8 cellular contexts compared by ENCODE assay signal in the genomic region with DNA sequence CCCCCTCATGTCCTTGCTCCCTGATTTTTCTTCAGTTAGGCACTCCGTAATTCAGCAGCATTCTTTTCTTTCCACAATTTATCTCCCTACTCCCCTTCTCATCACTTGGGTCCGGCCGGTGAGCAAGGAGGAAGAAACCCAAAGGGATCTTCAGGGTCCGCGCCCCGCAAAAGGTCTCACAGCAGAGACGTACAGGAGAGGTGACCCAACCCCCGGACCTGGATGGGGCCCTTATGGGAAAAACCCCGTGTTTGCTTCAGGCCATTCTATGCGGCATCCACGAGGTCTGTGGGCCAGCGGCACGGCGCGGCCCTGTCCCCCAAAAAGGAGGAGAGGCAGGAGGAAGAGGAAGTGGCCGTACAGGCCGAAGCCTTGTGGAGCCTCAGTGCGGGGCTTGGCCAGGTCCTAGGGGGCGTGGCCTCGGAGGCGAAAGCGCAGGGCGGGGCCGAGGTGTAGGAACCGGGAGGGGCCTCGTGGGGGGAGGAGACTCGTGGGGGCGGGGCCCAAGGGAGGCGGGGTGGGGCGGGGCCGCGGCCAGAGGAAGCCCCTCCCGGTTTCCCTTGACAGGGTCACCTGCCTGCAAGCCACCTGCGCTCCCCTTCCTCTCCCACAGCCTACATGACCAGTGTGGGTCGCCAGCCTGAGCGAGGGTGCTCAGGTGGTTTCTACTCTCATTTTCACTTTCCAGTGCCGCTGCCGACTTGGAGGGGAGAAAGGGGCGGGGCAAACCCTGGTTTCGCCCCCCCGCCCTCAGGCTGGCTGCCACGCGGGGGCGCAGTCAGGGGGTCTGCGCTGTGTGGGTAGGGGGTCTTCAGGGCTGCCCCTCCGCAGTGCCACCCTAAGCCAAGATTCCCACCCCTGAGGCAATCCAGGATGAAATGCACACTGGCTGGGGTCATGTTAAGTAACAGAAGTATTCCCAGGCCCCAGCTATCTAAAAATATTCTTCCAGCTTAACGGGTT.
DNase-seq lines count a peak whose midpoint lies in the region; ATAC-seq and TF ChIP-seq lines count a peak whose summit lies in the region.

No MANE protein-coding gene starts in this region.

- H3K4me3 ChIP-seq in lung, result peak overlapping the region; percentile 53

- peak overlapping the region; percentile 83 to 87 for H3K27ac ChIP-seq in lung (ENCODE audit: low read depth in 1 of 2, low read length in 1 of 2)

- peaks cover 0 to 2% of the 10 kb centered on the region in 2 donors for H3K4me1 ChIP-seq in lung (ENCODE audit: control insufficient read depth in 2 of 2, insufficient read depth in 2 of 2, low read length in 2 of 2)

- H3K27me3 ChIP-seq in lung (ENCODE audit: control insufficient read depth, insufficient read depth), result no peaks in the 10 kb centered on the region

- H3K4me3 Mint-ChIP-seq in activated CD4-positive, alpha-beta memory T cell treated with anti-CD3 and anti-CD28 coated beads, Interleukin-2, amount 10 ng/mL, durations not matched to agents 7 days and 5 days, result peak overlapping the region; percentile 77

- H3K36me3 Mint-ChIP-seq in activated CD4-positive, alpha-beta memory T cell treated with anti-CD3 and anti-CD28 coated beads, Interleukin-2, amount 10 ng/mL, durations not matched to agents 7 days and 5 days (ENCODE audit: low read depth), result no peaks in the 10 kb centered on the region

- no peaks in the 10 kb centered on the region for H3K36me3 ChIP-seq in lung (ENCODE audit: control insufficient read depth in 2 of 2, insufficient read depth in 2 of 2, low read length in 2 of 2)

- 3 to 6% methylated on average over 34 to 47 of the region's 47 CpGs for WGBS in lung, 2 donors

- peak; percentile 96 for ATAC-seq in GM18868 (IDR thresholded peaks at IDR 0.05; ENCODE audit: unreplicated experiment)
- peak; percentile 90 for ATAC-seq in HG03103 (IDR thresholded peaks at IDR 0.05; ENCODE audit: low read depth, unreplicated experiment)
- ATAC-seq in lung (ENCODE audit: insufficient read depth, low FRiP score), result peak; percentile 100

- POLR2A ChIA-PET in activated CD4-positive, alpha-beta memory T cell treated with anti-CD3 and anti-CD28 coated beads, Interleukin-2, amount 10 ng/mL, durations not matched to agents 7 days and 5 days (lab: Charles Lee), result no interaction called here

- peak; percentile 92 for DNase-seq in AG08396 (ENCODE audit: low spot score)
- peak; percentile 6 for DNase-seq in NCI-H524 treated with DMSO at 0.1 percent for 48 hours (lab: John Stamatoyannopoulos, UW)
- peak; percentile 87 for DNase-seq in activated CD4-positive, alpha-beta memory T cell treated with anti-CD3 and anti-CD28 coated beads, Interleukin-2, amount 10 ng/mL, durations not matched to agents 7 days and 5 days
- peak; percentile 95 for DNase-seq in ecto neural progenitor cell (ENCODE audit: low spot score)
- DNase-seq in lung (ENCODE audit: low spot score), result peak; percentile 96
- peak; percentile 63 to 82 (median 70) for DNase-seq in stimulated activated CD4-positive, alpha-beta T cell treated with anti-CD3 and anti-CD28 coated beads, TNF-alpha, amount 100 ng/mL, for 24 hours (ENCODE audit: low read depth in 3 of 3)

- CTCF ChIA-PET in activated CD4-positive, alpha-beta memory T cell treated with anti-CD3 and anti-CD28 coated beads, Interleukin-2, amount 10 ng/mL, durations not matched to agents 7 days and 5 days (lab: Charles Lee), result interaction anchor here (0.6 to 1.0 kb wide), 2 partner anchors 24 to 184 kb away, joined by 4 to 5 read pairs; no protein-coding TSS in a partner anchor

- H3K27me3 Mint-ChIP-seq in activated CD4-positive, alpha-beta memory T cell treated with anti-CD3 and anti-CD28 coated beads, Interleukin-2, amount 10 ng/mL, durations not matched to agents 7 days and 5 days, result no peaks in the 10 kb centered on the region

- H3K9me3 ChIP-seq in lung (ENCODE audit: control insufficient read depth in 2 of 2, insufficient read depth in 1 of 2, low read length in 1 of 2), result no peaks in the 10 kb centered on the region

- H3K27ac Mint-ChIP-seq in activated CD4-positive, alpha-beta memory T cell treated with anti-CD3 and anti-CD28 coated beads, Interleukin-2, amount 10 ng/mL, durations not matched to agents 7 days and 5 days, result peak overlapping the region; percentile 29

- peak; percentile 32 for TF ChIP-seq CTCF in lung (IDR thresholded peaks at IDR 0.05; ENCODE audit: control extremely low read depth, extremely low read depth)

- H3K9me3 Mint-ChIP-seq in activated CD4-positive, alpha-beta memory T cell treated with anti-CD3 and anti-CD28 coated beads, Interleukin-2, amount 10 ng/mL, durations not matched to agents 7 days and 5 days, result no peaks in the 10 kb centered on the region

- H3K4me1 Mint-ChIP-seq in activated CD4-positive, alpha-beta memory T cell treated with anti-CD3 and anti-CD28 coated beads, Interleukin-2, amount 10 ng/mL, durations not matched to agents 7 days and 5 days, result peaks cover 13% of the 10 kb centered on the region

Comparison
In these comparisons a context has a peak if more than half of its experiments do, and no peak if none do; other contexts are left out.
1. Peak in every context shown above with its lines: DNase-seq, ATAC-seq, H3K4me3 ChIP-seq and H3K27ac ChIP-seq.
2. DNase-seq: peak in every context shown above with its lines; median percentile 96 in lung; 95 in ecto neural progenitor cell; 92 in AG08396; 87 in activated CD4-positive, alpha-beta memory T cell treated with anti-CD3 and anti-CD28 coated beads, Interleukin-2, amount 10 ng/mL, durations not matched to agents 7 days and 5 days; 70 in stimulated activated CD4-positive, alpha-beta T cell treated with anti-CD3 and anti-CD28 coated beads, TNF-alpha, amount 100 ng/mL, for 24 hours; 6 in NCI-H524 treated with DMSO at 0.1 percent for 48 hours.